ENCODE assay signal across 17 cellular contexts in the genomic region with DNA sequence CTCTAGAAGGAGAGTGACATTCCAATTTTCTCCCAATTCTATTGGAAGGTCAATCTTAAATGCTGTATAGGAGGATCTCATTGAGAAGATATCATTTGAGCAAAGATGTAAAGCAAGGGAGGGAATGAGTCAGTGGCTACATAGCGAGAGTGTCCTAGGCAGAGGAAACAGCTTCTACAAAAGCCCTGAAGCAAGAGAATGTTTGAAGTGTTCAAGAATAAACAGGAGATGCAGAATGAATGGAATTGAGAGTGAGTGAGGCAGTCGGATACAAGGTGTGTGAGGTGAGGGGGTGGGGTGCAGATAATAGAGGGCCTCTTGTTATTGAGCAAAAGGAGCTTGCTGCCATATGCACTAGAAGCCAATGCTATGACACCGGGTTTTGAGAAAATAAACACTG.
DNase-seq lines count a peak whose midpoint lies in the region; ATAC-seq and TF ChIP-seq lines count a peak whose summit lies in the region.
"Had no signal": no experiment of that assay in that cellular context is flagged by ENCODE, and none has a peak within 500 bp of the region (broad histone marks: within the 10 kb centered on the region; RNA-seq: fewer than 3 reads in every experiment).

No MANE protein-coding gene starts in this region.

- no peak overlapping the region for H2BK15ac ChIP-seq in mesenchymal stem cell (ENCODE audit: low read depth, poor library complexity, severe bottlenecking)

- H3K4me3 Mint-ChIP-seq in nephron = no peak overlapping the region
- H3K4me3 Mint-ChIP-seq: CD4-positive, alpha-beta T cell; IgD-negative memory B cell had no signal

- in situ Hi-C loops in SK-MEL-5 (cut with HindIII; ENCODE audit: low pct_unique_long_range_greater_than_20kb, low sequenced_read_pairs) = no loop called here

- H3K36me3 ChIP-seq in upper lobe of left lung (no peaks in the 10 kb centered on the region), upper lobe of right lung (no peaks in the 10 kb centered on the region), mesenchymal stem cell (ENCODE audit: control insufficient read depth in 1 of 2, insufficient read depth in 2 of 2, low read depth in 1 of 2, low read length in 2 of 2) (no peaks in the 10 kb centered on the region)

- no peak overlapping the region for H2BK12ac ChIP-seq in mesenchymal stem cell (ENCODE audit: low read length in 2 of 2)

- H3K18ac ChIP-seq in mesenchymal stem cell (ENCODE audit: low read depth in 1 of 2, low read length in 2 of 2) = no peak overlapping the region

- H3K4ac ChIP-seq in mesenchymal stem cell (ENCODE audit: low read depth in 1 of 2, low read length in 2 of 2) = no peak overlapping the region

- H3K27me3 Mint-ChIP-seq in nephron (ENCODE audit: low read depth) = peaks cover 4% of the 10 kb centered on the region
- H3K27me3 Mint-ChIP-seq: CD4-positive, alpha-beta T cell; IgD-negative memory B cell had no signal

- no peak overlapping the region for H2AK5ac ChIP-seq in mesenchymal stem cell (ENCODE audit: low read length, severe bottlenecking)

- peaks cover 3% of the 10 kb centered on the region for H3K9me3 Mint-ChIP-seq in nephron
- H3K9me3 Mint-ChIP-seq: CD4-positive, alpha-beta T cell had no signal

- H3K4me2 ChIP-seq in mesenchymal stem cell (ENCODE audit: low read length, poor library complexity, severe bottlenecking) = no peak overlapping the region

- TF ChIP-seq CTCF in epithelial cell of esophagus (IDR thresholded peaks at IDR 0.05; ENCODE audit: insufficient read depth, low read depth, low read length, missing control alignments) = no peak
- TF ChIP-seq CTCF in nephron (IDR thresholded peaks at IDR 0.05; ENCODE audit: unreplicated experiment in 3 of 3) = no peak
- TF ChIP-seq CTCF in upper lobe of left lung (IDR thresholded peaks at IDR 0.05) = no peak
- TF ChIP-seq CTCF in upper lobe of right lung (IDR thresholded peaks at IDR 0.05) = no peak

- no peak overlapping the region for H3K23ac ChIP-seq in mesenchymal stem cell (ENCODE audit: low read length in 2 of 2)

- H3K27me3 ChIP-seq in upper lobe of left lung = no peaks in the 10 kb centered on the region
- no peaks in the 10 kb centered on the region for H3K27me3 ChIP-seq in upper lobe of right lung
- no peaks in the 10 kb centered on the region for H3K27me3 ChIP-seq in mesenchymal stem cell (ENCODE audit: control insufficient read depth in 1 of 2, insufficient read depth in 1 of 2, low read length in 2 of 2)

- H3K36me3 Mint-ChIP-seq in nephron (ENCODE audit: low read depth) = no peaks in the 10 kb centered on the region
- H3K36me3 Mint-ChIP-seq: IgD-negative memory B cell had no signal

- H3K27ac Mint-ChIP-seq in nephron = peak overlapping the region in 2 of 3 experiments; percentile 0 to 31
- H3K27ac Mint-ChIP-seq: CD4-positive, alpha-beta T cell; IgD-negative memory B cell had no signal

- H3K4me1 ChIP-seq in upper lobe of left lung (no peaks in the 10 kb centered on the region), upper lobe of right lung (no peaks in the 10 kb centered on the region), mesenchymal stem cell (ENCODE audit: control insufficient read depth, insufficient read depth, low read depth, low read length) (no peaks in the 10 kb centered on the region)

- H2BK5ac ChIP-seq in mesenchymal stem cell (ENCODE audit: low read depth, low read length, poor library complexity, severe bottlenecking) = no peak overlapping the region

- no peak overlapping the region for H3K9ac ChIP-seq in mesenchymal stem cell (ENCODE audit: low read length)

- H4K91ac ChIP-seq in mesenchymal stem cell (ENCODE audit: low read length) = no peak overlapping the region

- H3K79me1 ChIP-seq in mesenchymal stem cell (replicated peaks; ENCODE audit: low read length, poor library complexity, severe bottlenecking) = no peaks in the 10 kb centered on the region

- no peaks in the 10 kb centered on the region for H3K9me3 ChIP-seq in upper lobe of left lung
- H3K9me3 ChIP-seq in upper lobe of right lung = no peaks in the 10 kb centered on the region
- H3K9me3 ChIP-seq in mesenchymal stem cell (ENCODE audit: control insufficient read depth, low read length) = no peaks in the 10 kb centered on the region

- peak; percentile 11 for DNase-seq in H4 (ENCODE audit: low spot score)
- peak; percentile 4 for DNase-seq in SK-MEL-5 (ENCODE audit: low read depth, low spot score)
- DNase-seq in epithelial cell of esophagus (ENCODE audit: low read depth) = peak; percentile 71
- DNase-seq in upper lobe of left lung = no peak
- no peak for DNase-seq in upper lobe of right lung
- no peak for DNase-seq in mesenchymal stem cell
- DNase-seq: ACHN; CD4-positive, alpha-beta T cell; DMS153; DMS79; GDM1; HCEC 1CT; KBM-7 had no signal

- no peak overlapping the region for H2BK120ac ChIP-seq in mesenchymal stem cell (ENCODE audit: low read depth, low read length)

- H4K8ac ChIP-seq in mesenchymal stem cell (ENCODE audit: low read length) = no peak overlapping the region

- 57 to 58% methylated on average over 2 of the region's 3 CpGs for WGBS in upper lobe of left lung, 2 donors
- 90% methylated on average over 2 of the region's 3 CpGs for WGBS in mesenchymal stem cell

- intact Hi-C loops in upper lobe of right lung (cut with DNase I) = no loop called here

- H3K4me3 ChIP-seq in epithelial cell of esophagus (ENCODE audit: low read length) (no peak overlapping the region), upper lobe of left lung (no peak overlapping the region), upper lobe of right lung (no peak overlapping the region), mesenchymal stem cell (ENCODE audit: insufficient read depth in 1 of 2, low read depth in 1 of 2, low read length in 2 of 2) (no peak overlapping the region)

- no peak overlapping the region for H2AFZ ChIP-seq in mesenchymal stem cell (ENCODE audit: low read depth, low read length)

- no peak for TF ChIP-seq EP300 in upper lobe of left lung (IDR thresholded peaks at IDR 0.05)

- peaks cover 18% of the 10 kb centered on the region for H3K4me1 Mint-ChIP-seq in nephron
- H3K4me1 Mint-ChIP-seq: IgD-negative memory B cell had no signal

- H3K14ac ChIP-seq in mesenchymal stem cell (ENCODE audit: low read length in 2 of 2) = no peak overlapping the region

- TF ChIP-seq POLR2A in upper lobe of left lung (IDR thresholded peaks at IDR 0.05) = no peak

- ATAC-seq in upper lobe of left lung (ENCODE audit: low FRiP score in 2 of 2) (no peak), upper lobe of right lung (no peak)
- ATAC-seq: HepG2 had no signal

- no peak overlapping the region for H3K27ac ChIP-seq in upper lobe of left lung
- no peak overlapping the region for H3K27ac ChIP-seq in upper lobe of right lung
- no peak overlapping the region for H3K27ac ChIP-seq in mesenchymal stem cell (ENCODE audit: low read length, poor library complexity, severe bottlenecking)
- H3K27ac ChIP-seq: C4-2B had no signal

Comparison
In these comparisons a context has a peak if more than half of its experiments do, and no peak if none do; other contexts are left out.
1. DNase-seq: peak in H4 (single experiment), SK-MEL-5 (single experiment) and epithelial cell of esophagus (single experiment); none in upper lobe of left lung (0 of 2), upper lobe of right lung (single experiment) and mesenchymal stem cell (single experiment).